In the genomic region with DNA sequence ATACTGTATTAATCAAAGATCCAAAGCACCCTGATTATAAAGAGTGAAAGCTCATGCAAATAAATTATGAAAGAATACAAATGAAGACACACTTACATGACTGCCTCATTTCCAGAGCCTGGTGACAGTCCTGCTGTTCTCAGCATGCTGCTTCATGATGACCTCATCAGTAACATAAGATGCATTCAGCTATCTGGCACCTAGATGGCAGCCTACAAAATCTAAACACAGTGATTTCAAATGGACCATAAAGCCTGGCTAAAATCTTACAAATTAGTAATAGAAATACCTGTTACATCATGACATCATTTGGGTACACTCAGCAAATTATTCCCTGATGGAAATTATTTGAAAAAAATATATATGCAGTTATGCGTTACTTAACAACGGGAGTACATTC, we compare ENCODE assay signal across 1 cellular context.
TF ChIP-seq lines count a peak whose summit lies in the region.

No MANE protein-coding gene starts in this region.

TF ChIP-seq in IMR-90, 13 proteins besides CTCF, POLR2A, EP300 and RAD21 (continued from another document):
- TF ChIP-seq ELK1 (IDR thresholded peaks at IDR 0.05; ENCODE audit: borderline replicate concordance, low read depth, low read length): no peak
- no peak for TF ChIP-seq CHD1 (IDR thresholded peaks at IDR 0.05; ENCODE audit: low read depth, low read length)
- no peak for TF ChIP-seq FOS (IDR thresholded peaks at IDR 0.05; ENCODE audit: low read depth, low read length)
- TF ChIP-seq CEBPB (IDR thresholded peaks at IDR 0.05; ENCODE audit: low read depth, low read length): no peak
- TF ChIP-seq RCOR1 (IDR thresholded peaks at IDR 0.05; ENCODE audit: insufficient replicate concordance, low read length): no peak
- no peak for TF ChIP-seq USF2 (IDR thresholded peaks at IDR 0.05; ENCODE audit: low read depth, low read length)
- TF ChIP-seq NFE2L2 (IDR thresholded peaks at IDR 0.05; ENCODE audit: low read depth, low read length): no peak
- no peak for TF ChIP-seq MAZ (IDR thresholded peaks at IDR 0.05; ENCODE audit: borderline replicate concordance, low read depth, low read length)
- TF ChIP-seq MXI1 (IDR thresholded peaks at IDR 0.05; ENCODE audit: borderline replicate concordance, low read depth, low read length): no peak
- no peak for TF ChIP-seq RFX5 (IDR thresholded peaks at IDR 0.05; ENCODE audit: low read depth, low read length)
- no peak for TF ChIP-seq BHLHE40 (IDR thresholded peaks at IDR 0.05; ENCODE audit: low read depth, low read length)
